10 cellular contexts compared by ENCODE assay signal in genomic region chr2:98560256-98560771, GRCh38. TPM values are rescaled to one million over a fixed set of nuclear protein-coding genes. Genes with fewer than 3 reads are reported as not detected.
DNase-seq lines count a peak whose midpoint lies in the region; ATAC-seq and TF ChIP-seq lines count a peak whose summit lies in the region.
"Had no signal": no experiment of that assay in that cellular context is flagged by ENCODE, and none has a peak within 500 bp of the region (broad histone marks: within the 10 kb centered on the region; RNA-seq: fewer than 3 reads in every experiment).

No MANE protein-coding gene starts in this region.

- intact Hi-C loops in CD4-positive, alpha-beta T cell (cut with DNase I, micrococcal nuclease) = no loop called here
- intact Hi-C loops in natural killer cell (cut with micrococcal nuclease) (no loop called here), right lobe of liver (cut with DNase I) (no loop called here)

- H3K27ac ChIP-seq in CD4-positive, alpha-beta T cell (ENCODE audit: low read depth, low read length) = no peak overlapping the region
- H3K27ac ChIP-seq in right lobe of liver = no peak overlapping the region

- CTCF ChIA-PET in CD4-positive, alpha-beta T cell (lab: Charles Lee) = no interaction called here

- no peaks in the 10 kb centered on the region for H3K27me3 ChIP-seq in CD4-positive, alpha-beta T cell (ENCODE audit: control insufficient read depth, insufficient read depth, low read length)
- H3K27me3 ChIP-seq in MG63 (no peaks in the 10 kb centered on the region), right lobe of liver (no peaks in the 10 kb centered on the region)

- H3K36me3 ChIP-seq in MG63 (peaks cover 10% of the 10 kb centered on the region), right lobe of liver (peaks cover 0 to 19% (median 3%) of the 10 kb centered on the region in 4 donors)

- H3K4me3 ChIP-seq in MG63 (no peak overlapping the region), right lobe of liver (no peak overlapping the region)

- no peaks in the 10 kb centered on the region for H3K4me1 ChIP-seq in right lobe of liver

- H3K4me3 Mint-ChIP-seq in CD4-positive, alpha-beta T cell = no peak overlapping the region
- H3K4me3 Mint-ChIP-seq in natural killer cell = peak overlapping the region; percentile 65
- H3K4me3 Mint-ChIP-seq: stimulated activated naive B cell treated with anti-CD40 and anti-IgM and Interleukin-4, amounts not matched to agents 10 μg/mL and 1 μg/mL and 100 μg/mL, for 72 hours had no signal

- H3K4me1 Mint-ChIP-seq in CD4-positive, alpha-beta T cell (ENCODE audit: low read depth) = peaks cover 33% of the 10 kb centered on the region
- peaks cover 38 to 44% of the 10 kb centered on the region in 2 donors for H3K4me1 Mint-ChIP-seq in natural killer cell

- no peak for ATAC-seq in CD4-positive, alpha-beta T cell (ENCODE audit: poor library complexity)
- ATAC-seq in natural killer cell (peak in 2 of 3 donors; percentile 23 to 33), right lobe of liver (no peak)
- ATAC-seq: stimulated activated naive B cell treated with anti-CD40 and anti-IgM and Interleukin-4, amounts not matched to agents 10 μg/mL and 1 μg/mL and 100 μg/mL, for 72 hours had no signal

- 90% methylated on average over 6 of the region's 9 CpGs for WGBS in right lobe of liver (ENCODE audit: insufficient coverage, low coverage, low lambda C conversion rate, missing lambda C conversion rate)

- peak overlapping the region; percentile 83 for H3K27ac Mint-ChIP-seq in CD4-positive, alpha-beta T cell
- H3K27ac Mint-ChIP-seq in natural killer cell = peak overlapping the region; percentile 82 to 85
- H3K27ac Mint-ChIP-seq: stimulated activated naive B cell treated with anti-CD40 and anti-IgM and Interleukin-4, amounts not matched to agents 10 μg/mL and 1 μg/mL and 100 μg/mL, for 72 hours had no signal

- H3K9me3 ChIP-seq in CD4-positive, alpha-beta T cell (ENCODE audit: control insufficient read depth, low read length) = no peaks in the 10 kb centered on the region
- H3K9me3 ChIP-seq in MG63 = no peaks in the 10 kb centered on the region
- H3K9me3 ChIP-seq in right lobe of liver = no peaks in the 10 kb centered on the region

- H3K27me3 Mint-ChIP-seq in CD4-positive, alpha-beta T cell = no peaks in the 10 kb centered on the region
- H3K27me3 Mint-ChIP-seq in natural killer cell (ENCODE audit: low read depth in 2 of 2) = no peaks in the 10 kb centered on the region
- H3K27me3 Mint-ChIP-seq: stimulated activated naive B cell treated with anti-CD40 and anti-IgM and Interleukin-4, amounts not matched to agents 10 μg/mL and 1 μg/mL and 100 μg/mL, for 72 hours had no signal

- peaks cover 87% of the 10 kb centered on the region for H3K36me3 Mint-ChIP-seq in CD4-positive, alpha-beta T cell (ENCODE audit: low read depth)
- peaks cover 9% of the 10 kb centered on the region for H3K36me3 Mint-ChIP-seq in natural killer cell

- TF ChIP-seq CTCF in CD4-positive, alpha-beta T cell (IDR thresholded peaks at IDR 0.05) = no peak
- no peak for TF ChIP-seq CTCF in natural killer cell (IDR thresholded peaks at IDR 0.05)
- no peak for TF ChIP-seq CTCF in right lobe of liver (IDR thresholded peaks at IDR 0.05)

- H3K9me3 Mint-ChIP-seq in CD4-positive, alpha-beta T cell = no peaks in the 10 kb centered on the region
- no peaks in the 10 kb centered on the region for H3K9me3 Mint-ChIP-seq in natural killer cell
- H3K9me3 Mint-ChIP-seq: stimulated activated naive B cell treated with anti-CD40 and anti-IgM and Interleukin-4, amounts not matched to agents 10 μg/mL and 1 μg/mL and 100 μg/mL, for 72 hours had no signal

- POLR2A ChIA-PET in CD4-positive, alpha-beta T cell (lab: Charles Lee) = interaction anchor here (1.0 to 1.5 kb wide), 2 partner anchors 9 to 22 kb away, joined by 3 read pairs; no protein-coding TSS in a partner anchor

- no peak for DNase-seq in CD4-positive, alpha-beta T cell
- DNase-seq in MG63 = peak; percentile 92
- DNase-seq in dermis blood vessel endothelial cell = peak; percentile 13
- no peak for DNase-seq in natural killer cell
- DNase-seq in NCI-H2196 (lab: John Stamatoyannopoulos, UW; ENCODE audit: unreplicated experiment) = no peak
- DNase-seq in GM19238 (ENCODE audit: insufficient read length, low spot score) = no peak
- no peak for DNase-seq in central memory CD4-positive, alpha-beta T cell
- no peak for DNase-seq in right lobe of liver
- DNase-seq: NCI-H82; stimulated activated naive B cell treated with anti-CD40 and anti-IgM and Interleukin-4, amounts not matched to agents 10 μg/mL and 1 μg/mL and 100 μg/mL, for 72 hours had no signal

- TF ChIP-seq POLR2A in right lobe of liver (IDR thresholded peaks at IDR 0.05) = no peak

RNA-seq across cellular contexts. Expression of gene COA5, which starts 48.0 kb away (rescaled TPM):
- total RNA-seq in CD4-positive, alpha-beta T cell = 10 to 100 TPM; 29.2 to 30.1 TPM
- 28.1 and 42.9 TPM in 2 replicates for total RNA-seq in MG63 (2014; rRNA removed; shearing (Covaris generic); ENCODE audit: low replicate concordance)
- total RNA-seq in dermis blood vessel endothelial cell (20.0 and 23.7 TPM in 2 replicates), natural killer cell (10 to 100 TPM; 27.4 to 39.6 (median 36.1) TPM), right lobe of liver (10 to 100 TPM; 12.9 to 23.0 (median 16.7) TPM)

RNA-seq across cellular contexts. Expression of gene UNC50, which starts 48.1 kb away (rescaled TPM):
- 10 to 100 TPM; 17.1 to 17.5 TPM for total RNA-seq in CD4-positive, alpha-beta T cell
- total RNA-seq in MG63 (2014; rRNA removed; shearing (Covaris generic); ENCODE audit: low replicate concordance) = 31.5 and 54.3 TPM in 2 replicates
- total RNA-seq in dermis blood vessel endothelial cell (48.2 and 58.0 TPM in 2 replicates), natural killer cell (10 to 100 TPM; 30.8 to 40.5 (median 32.1) TPM), right lobe of liver (10 to 100 TPM; 19.6 to 30.5 (median 22.7) TPM)

Comparison
In these comparisons a context has a peak if more than half of its experiments do, and no peak if none do; other contexts are left out.
1. ATAC-seq: peak in natural killer cell (2 of 3); none in CD4-positive, alpha-beta T cell (single experiment) and right lobe of liver (0 of 4).
2. DNase-seq: peak in MG63 (single experiment) and dermis blood vessel endothelial cell (single experiment); none in CD4-positive, alpha-beta T cell (0 of 10), natural killer cell (single experiment), NCI-H2196 (single experiment), GM19238 (single experiment), central memory CD4-positive, alpha-beta T cell (single experiment) and right lobe of liver (0 of 3).